10 cellular contexts compared by ENCODE assay signal in the genomic region with DNA sequence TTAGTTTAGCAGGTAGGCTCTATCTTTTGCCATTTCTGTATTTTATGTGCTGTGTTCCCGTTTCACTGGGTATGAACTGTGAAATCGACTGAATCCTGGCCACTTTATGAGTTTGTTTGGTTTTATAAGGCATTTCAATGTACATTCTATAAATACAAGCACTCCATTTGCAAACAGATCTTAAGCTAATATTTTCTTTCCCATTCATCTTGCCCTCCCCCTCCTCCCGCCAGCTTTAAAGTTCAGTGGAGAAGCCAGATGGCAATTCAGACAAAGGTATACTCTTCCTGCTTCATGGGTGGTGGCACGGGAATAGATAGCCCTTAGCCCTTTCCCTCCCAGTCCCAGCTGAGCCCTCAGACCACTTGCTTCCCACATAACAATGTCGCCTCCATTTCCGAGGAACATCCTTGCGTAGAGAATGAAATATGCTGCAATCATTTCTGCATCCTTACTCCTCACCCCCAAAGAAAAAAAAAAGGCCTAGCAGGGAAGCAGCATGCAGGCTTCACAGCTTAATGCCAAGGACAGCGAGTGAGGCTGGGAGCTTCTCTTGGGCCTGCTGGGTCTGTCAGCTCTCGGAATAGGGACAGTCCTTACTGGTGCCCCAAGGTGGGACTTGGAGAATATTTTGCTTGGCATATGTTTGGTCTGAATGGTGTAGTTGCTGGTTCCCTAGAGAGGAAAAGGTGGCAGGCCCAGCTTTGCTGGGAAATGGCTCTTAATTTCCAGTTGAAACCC. TPM values are rescaled to one million over a fixed set of nuclear protein-coding genes. Genes with fewer than 3 reads are reported as not detected.
DNase-seq lines count a peak whose midpoint lies in the region; ATAC-seq, FAIRE-seq and TF ChIP-seq lines count a peak whose summit lies in the region.
"Had no signal": no experiment of that assay in that cellular context is flagged by ENCODE, and none has a peak within 500 bp of the region (broad histone marks: within the 10 kb centered on the region; RNA-seq: fewer than 3 reads in every experiment).

No MANE protein-coding gene starts in this region.

- peak overlapping the region; percentile 48; the same call in 1 of the 2 replicates for H2AK5ac ChIP-seq in H1 (ENCODE audit: low read depth, low read length)

- H2BK12ac ChIP-seq in H1 (ENCODE audit: low read depth, low read length), result peak overlapping the region; percentile 22; the same call in 1 of the 2 replicates

- no peak for TF ChIP-seq RAD21 in H1 (IDR thresholded peaks at IDR 0.05 in 1 of 2, conservative IDR thresholded peaks at IDR 0.05 in 1 of 2; ENCODE audit: low read depth in 2 of 2, low read length in 2 of 2)

- peak overlapping the region in 1 of 4 experiments; percentile 18; a peak in 3 of 7 replicates for H3K9ac ChIP-seq in H1 (replicated peaks in 1 of 4; ENCODE audit: extremely low read depth in 1 of 4, low read depth in 3 of 4, low read length in 3 of 4)

- no peak for DNase-seq in activated CD4-positive, alpha-beta T cell treated with anti-CD3 and anti-CD28 coated beads, Interleukin-2, amount 10 ng/mL, durations not matched to agents 24 days and 14 days
- no peak for DNase-seq in activated CD4-positive, alpha-beta T cell treated with anti-CD3 and anti-CD28 coated beads, Interleukin-2, amount 50 U/mL, for 1 hour
- DNase-seq in NCI-H510A treated with DMSO at 0.1 percent for 48 hours (lab: John Stamatoyannopoulos, UW), result peak; percentile 94
- no peak for DNase-seq in H1 (ENCODE audit: low read depth in 1 of 2, low spot score in 2 of 2)
- DNase-seq in suprapubic skin (ENCODE audit: low spot score in 2 of 2), result no peak
- DNase-seq in activated CD4-positive, alpha-beta T cell treated with anti-CD3 and anti-CD28 coated beads, Interleukin-2, amount 50 U/mL, for 4 hours, result no peak
- DNase-seq in NCI-H1436 treated with DMSO at 0.1 percent for 48 hours (lab: John Stamatoyannopoulos, UW), result no peak
- DNase-seq: HFFc6 had no signal

- peak overlapping the region; percentile 30 for H4K5ac ChIP-seq in H1 (ENCODE audit: insufficient read length, low read depth, low read length)

- H3K18ac ChIP-seq in H1 (ENCODE audit: extremely low read depth, low read length), result peak overlapping the region; percentile 62

- no peak for TF ChIP-seq EP300 in H1 (IDR thresholded peaks at IDR 0.05; ENCODE audit: borderline replicate concordance in 1 of 2, low read depth in 2 of 2, low read length in 2 of 2)
- no peak for TF ChIP-seq EP300 in suprapubic skin (IDR thresholded peaks at IDR 0.05)

- H4K8ac ChIP-seq in H1 (ENCODE audit: extremely low read depth, insufficient read depth, low read length), result no peak overlapping the region

- TF ChIP-seq POLR2A in H1 (IDR thresholded peaks at IDR 0.05; ENCODE audit: control extremely low read depth in 1 of 2, low read depth in 2 of 2, low read length in 2 of 2) (no peak), suprapubic skin (IDR thresholded peaks at IDR 0.05) (no peak)

- H3K4me1 ChIP-seq in H1 (replicated peaks in 1 of 4; ENCODE audit: control insufficient read depth in 3 of 4, insufficient read depth in 4 of 4, low read length in 3 of 4) (peaks cover 16 to 32% (median 28%) of the 10 kb centered on the region in 4 experiments), suprapubic skin (peaks cover 69% of the 10 kb centered on the region)

- H3K4me3 Mint-ChIP-seq in activated CD4-positive, alpha-beta T cell treated with anti-CD3 and anti-CD28 coated beads, Interleukin-2, amount 10 ng/mL, durations not matched to agents 24 days and 14 days, result no peak overlapping the region
- H3K4me3 Mint-ChIP-seq: HFFc6 had no signal

- no peak overlapping the region for H2AFZ ChIP-seq in H1 (ENCODE audit: low read length)

- CTCF ChIA-PET in H1 (lab: Charles Lee; ENCODE audit: partially characterized antibody), result interaction anchor here (0.7 to 3.9 kb wide), 13 partner anchors 11 to 215 kb away, joined by 3 to 13 read pairs (median 4); partner anchors contain the start of gene CCDC177

- no peak overlapping the region for H3K23ac ChIP-seq in H1 (ENCODE audit: insufficient read length)

- peak overlapping the region in 1 of 2 experiments; percentile 54; a peak in 1 of 4 replicates for H3K4me2 ChIP-seq in H1 (ENCODE audit: insufficient read depth in 1 of 2, low read depth in 2 of 2, low read length in 2 of 2)

- 58% methylated on average over 9 of the region's 9 CpGs; no CpG with 5 or more reads in 1 of the 2 experiments for WGBS in H1 (ENCODE audit: extremely low coverage in 1 of 2, insufficient coverage in 1 of 2, insufficient read length in 1 of 2, insufficient replicate concordance in 2 of 2, low coverage in 1 of 2, low lambda C conversion rate in 2 of 2, missing lambda C conversion rate in 1 of 2), 2 experiments
- 76% methylated on average over 9 of the region's 9 CpGs for WGBS in suprapubic skin

- TF ChIP-seq CTCF in H1 (IDR thresholded peaks at IDR 0.05; ENCODE audit: control extremely low read depth in 1 of 3, insufficient read depth in 1 of 3, low read depth in 1 of 3, low read length in 3 of 3), result no peak
- TF ChIP-seq CTCF in suprapubic skin (IDR thresholded peaks at IDR 0.05), result no peak

- H3K4me3 ChIP-seq in H1 (ENCODE audit: extremely low read depth in 1 of 4, insufficient read depth in 2 of 4, low read depth in 3 of 4, low read length in 4 of 4) (no peak overlapping the region), suprapubic skin (no peak overlapping the region)

- no peak for FAIRE-seq in H1 (lab: Jason Lieb, UNC)

- no peaks in the 10 kb centered on the region for H3K27me3 ChIP-seq in H1 (replicated peaks in 1 of 4; ENCODE audit: control insufficient read depth in 3 of 4, extremely low read depth in 1 of 4, insufficient read depth in 3 of 4, low read length in 3 of 4)
- no peaks in the 10 kb centered on the region for H3K27me3 ChIP-seq in suprapubic skin

- H2BK20ac ChIP-seq in H1 (ENCODE audit: low read length), result peak overlapping the region; percentile 97

- no peak overlapping the region for H3K56ac ChIP-seq in H1 (replicated peaks; ENCODE audit: insufficient read length, low read depth, low read length)

- H3K14ac ChIP-seq in H1 (ENCODE audit: insufficient read length), result no peak overlapping the region

- H3K4ac ChIP-seq in H1 (replicated peaks; ENCODE audit: insufficient read length, low read depth, low read length), result peak overlapping the region; percentile 36

- peak overlapping the region; percentile 68 for H2BK120ac ChIP-seq in H1 (replicated peaks; ENCODE audit: low read depth, low read length)

- H3K36me3 Mint-ChIP-seq in activated CD4-positive, alpha-beta T cell treated with anti-CD3 and anti-CD28 coated beads, Interleukin-2, amount 10 ng/mL, durations not matched to agents 24 days and 14 days (ENCODE audit: low read depth), result peaks cover 68% of the 10 kb centered on the region

- no peak for ATAC-seq in HG03135 (IDR thresholded peaks at IDR 0.05; ENCODE audit: unreplicated experiment)
- ATAC-seq: activated naive CD4-positive, alpha-beta T cell treated with anti-CD3 and anti-CD28 coated beads, Interleukin-2, amount 50 U/mL, for 72 hours had no signal

- POLR2A ChIA-PET in H1 (lab: Charles Lee; ENCODE audit: partially characterized antibody), result interaction anchor here (1.2 kb wide), 1 partner anchor 10 kb away, joined by 3 read pairs; no protein-coding TSS in a partner anchor

- no peaks in the 10 kb centered on the region for H3K9me3 Mint-ChIP-seq in activated CD4-positive, alpha-beta T cell treated with anti-CD3 and anti-CD28 coated beads, Interleukin-2, amount 10 ng/mL, durations not matched to agents 24 days and 14 days
- H3K9me3 Mint-ChIP-seq: activated naive CD4-positive, alpha-beta T cell treated with anti-CD3 and anti-CD28 coated beads, Interleukin-2, amount 50 U/mL, for 72 hours; HFFc6 had no signal

- H3K79me1 ChIP-seq in H1 (ENCODE audit: low read depth, low read length), result no peaks in the 10 kb centered on the region

- H3K79me2 ChIP-seq in H1 (ENCODE audit: control insufficient read depth in 1 of 2, insufficient read depth in 2 of 2, low read length in 2 of 2), result no peaks in the 10 kb centered on the region

- no peaks in the 10 kb centered on the region for H3K36me3 ChIP-seq in H1 (ENCODE audit: control insufficient read depth in 2 of 4, insufficient read depth in 4 of 4, low read length in 3 of 4)
- H3K36me3 ChIP-seq in suprapubic skin, result peaks cover 18% of the 10 kb centered on the region

- H4K20me1 ChIP-seq in H1 (replicated peaks in 1 of 2; ENCODE audit: control insufficient read depth in 1 of 2, insufficient read depth in 2 of 2, low read length in 2 of 2), result no peaks in the 10 kb centered on the region

- peak overlapping the region; percentile 99 for H2BK5ac ChIP-seq in H1 (ENCODE audit: low read depth, low read length)

- no peaks in the 10 kb centered on the region for H3K27me3 Mint-ChIP-seq in activated CD4-positive, alpha-beta T cell treated with anti-CD3 and anti-CD28 coated beads, Interleukin-2, amount 10 ng/mL, durations not matched to agents 24 days and 14 days

- H3K9me3 ChIP-seq in H1 (ENCODE audit: insufficient read depth in 2 of 2, low read depth in 1 of 2, low read length in 1 of 2), result no peaks in the 10 kb centered on the region
- no peaks in the 10 kb centered on the region for H3K9me3 ChIP-seq in suprapubic skin

- H4K91ac ChIP-seq in H1 (replicated peaks; ENCODE audit: insufficient read length, low read length), result peak overlapping the region; percentile 92

- H2BK15ac ChIP-seq in H1 (ENCODE audit: low read length), result peak overlapping the region; percentile 72; the same call in 1 of the 2 replicates

- no peak overlapping the region; the same call in 1 of the 2 replicates for H3K27ac ChIP-seq in H1 (ENCODE audit: low read depth, low read length)
- H3K27ac ChIP-seq in suprapubic skin, result peak overlapping the region; percentile 77

- H3K4me1 Mint-ChIP-seq in activated CD4-positive, alpha-beta T cell treated with anti-CD3 and anti-CD28 coated beads, Interleukin-2, amount 10 ng/mL, durations not matched to agents 24 days and 14 days, result peaks cover 72% of the 10 kb centered on the region

- intact Hi-C loops in activated CD4-positive, alpha-beta T cell treated with anti-CD3 and anti-CD28 coated beads, Interleukin-2, amount 10 ng/mL, durations not matched to agents 24 days and 14 days (cut with micrococcal nuclease), result no loop called here

- peak overlapping the region; percentile 75 for H3K27ac Mint-ChIP-seq in activated CD4-positive, alpha-beta T cell treated with anti-CD3 and anti-CD28 coated beads, Interleukin-2, amount 10 ng/mL, durations not matched to agents 24 days and 14 days

- no peaks in the 10 kb centered on the region for H3K23me2 ChIP-seq in H1 (ENCODE audit: low read depth, low read length)

RNA-seq across cellular contexts. Expression of gene SRSF5, which starts 52.8 kb away (rescaled TPM):
- total RNA-seq in activated CD4-positive, alpha-beta T cell treated with anti-CD3 and anti-CD28 coated beads, Interleukin-2, amount 10 ng/mL, durations not matched to agents 24 days and 14 days, result 319 and 322 TPM in 2 replicates
- 226 and 238 TPM in 2 replicates for total RNA-seq in H1 (2021; fragmentation: NEBNext Ultra II Directional; extraction: Animal tissue kit (Norgen Biotek cat#: 25700))
- 101 and 114 TPM in 2 replicates for polyA plus RNA-seq in H1 (2011; rRNA removed)
- 369 TPM for polyA plus RNA-seq in H1 (2011; cell fraction: cytosol; rRNA removed)
- 200 TPM for polyA plus RNA-seq in H1 (2011; cell fraction: nucleus; rRNA removed)
- 380 to 494 TPM (median 401 TPM) in 4 replicates for polyA plus RNA-seq in H1 (2012, experiment 1 of 2)
- 62.0 TPM for polyA plus RNA-seq in H1 (2012, experiment 2 of 2)
- polyA plus RNA-seq in H1 (2013, experiment 1 of 2), result 219 TPM
- 196 TPM for polyA plus RNA-seq in H1 (2013, experiment 2 of 2)
- polyA minus RNA-seq in H1 (2011; rRNA and poly(A)+ RNA removed), result 82.9 and 96.4 TPM in 2 replicates
- polyA minus RNA-seq in H1 (2011; cell fraction: cytosol; rRNA and poly(A)+ RNA removed), result 118 TPM
- polyA minus RNA-seq in H1 (2011; cell fraction: nucleus; rRNA and poly(A)+ RNA removed), result 225 TPM
- total RNA-seq in suprapubic skin, result 1,000 to 10,000 TPM in 1 of 4 donors, 100 to 1,000 TPM in 3; 342 to 1,053 (median 453) TPM
